In the genomic region with DNA sequence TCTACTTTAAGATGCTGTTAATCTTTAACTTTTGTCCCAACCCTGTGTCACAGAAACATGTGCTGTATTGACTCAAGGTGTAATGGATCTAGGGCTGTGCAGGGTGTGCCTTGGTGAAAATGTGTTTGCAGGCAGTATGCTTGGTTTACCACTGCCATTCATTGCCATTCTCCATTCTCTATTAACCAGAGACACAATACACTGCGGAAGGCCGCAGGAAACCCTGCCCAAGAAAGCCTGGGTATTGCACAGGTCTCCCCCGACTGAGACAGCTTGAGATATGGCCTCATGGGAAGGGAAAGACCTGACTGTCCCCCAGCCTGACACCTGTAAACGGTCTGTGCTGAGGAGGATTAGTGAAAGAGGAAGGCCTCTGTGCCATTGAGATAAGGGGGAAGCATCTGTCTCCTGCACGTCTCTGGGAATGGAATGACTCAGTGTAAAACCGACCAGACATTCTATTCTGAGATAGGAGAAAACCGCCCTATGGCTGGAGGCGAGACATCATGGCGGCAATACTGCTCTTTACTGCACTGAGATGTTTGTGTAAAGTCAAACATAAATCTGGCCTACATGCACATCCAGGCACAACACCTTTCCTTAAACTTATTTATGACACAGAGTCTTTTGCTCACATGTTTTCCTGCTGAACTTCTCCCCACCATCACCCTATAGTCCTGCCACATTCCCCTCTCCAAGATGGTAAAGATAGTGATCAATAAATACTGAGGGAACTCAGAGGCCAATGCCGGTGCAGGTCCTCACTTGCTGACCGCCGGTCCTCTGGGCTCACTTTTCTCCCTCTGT, we compare ENCODE assay signal across 1 cellular context.
TF ChIP-seq lines count a peak whose summit lies in the region.

No MANE protein-coding gene starts in this region.

TF ChIP-seq in K562, 482 proteins besides CTCF, POLR2A, EP300 and RAD21 (continued from another document):
- TF ChIP-seq, protein P1, sequence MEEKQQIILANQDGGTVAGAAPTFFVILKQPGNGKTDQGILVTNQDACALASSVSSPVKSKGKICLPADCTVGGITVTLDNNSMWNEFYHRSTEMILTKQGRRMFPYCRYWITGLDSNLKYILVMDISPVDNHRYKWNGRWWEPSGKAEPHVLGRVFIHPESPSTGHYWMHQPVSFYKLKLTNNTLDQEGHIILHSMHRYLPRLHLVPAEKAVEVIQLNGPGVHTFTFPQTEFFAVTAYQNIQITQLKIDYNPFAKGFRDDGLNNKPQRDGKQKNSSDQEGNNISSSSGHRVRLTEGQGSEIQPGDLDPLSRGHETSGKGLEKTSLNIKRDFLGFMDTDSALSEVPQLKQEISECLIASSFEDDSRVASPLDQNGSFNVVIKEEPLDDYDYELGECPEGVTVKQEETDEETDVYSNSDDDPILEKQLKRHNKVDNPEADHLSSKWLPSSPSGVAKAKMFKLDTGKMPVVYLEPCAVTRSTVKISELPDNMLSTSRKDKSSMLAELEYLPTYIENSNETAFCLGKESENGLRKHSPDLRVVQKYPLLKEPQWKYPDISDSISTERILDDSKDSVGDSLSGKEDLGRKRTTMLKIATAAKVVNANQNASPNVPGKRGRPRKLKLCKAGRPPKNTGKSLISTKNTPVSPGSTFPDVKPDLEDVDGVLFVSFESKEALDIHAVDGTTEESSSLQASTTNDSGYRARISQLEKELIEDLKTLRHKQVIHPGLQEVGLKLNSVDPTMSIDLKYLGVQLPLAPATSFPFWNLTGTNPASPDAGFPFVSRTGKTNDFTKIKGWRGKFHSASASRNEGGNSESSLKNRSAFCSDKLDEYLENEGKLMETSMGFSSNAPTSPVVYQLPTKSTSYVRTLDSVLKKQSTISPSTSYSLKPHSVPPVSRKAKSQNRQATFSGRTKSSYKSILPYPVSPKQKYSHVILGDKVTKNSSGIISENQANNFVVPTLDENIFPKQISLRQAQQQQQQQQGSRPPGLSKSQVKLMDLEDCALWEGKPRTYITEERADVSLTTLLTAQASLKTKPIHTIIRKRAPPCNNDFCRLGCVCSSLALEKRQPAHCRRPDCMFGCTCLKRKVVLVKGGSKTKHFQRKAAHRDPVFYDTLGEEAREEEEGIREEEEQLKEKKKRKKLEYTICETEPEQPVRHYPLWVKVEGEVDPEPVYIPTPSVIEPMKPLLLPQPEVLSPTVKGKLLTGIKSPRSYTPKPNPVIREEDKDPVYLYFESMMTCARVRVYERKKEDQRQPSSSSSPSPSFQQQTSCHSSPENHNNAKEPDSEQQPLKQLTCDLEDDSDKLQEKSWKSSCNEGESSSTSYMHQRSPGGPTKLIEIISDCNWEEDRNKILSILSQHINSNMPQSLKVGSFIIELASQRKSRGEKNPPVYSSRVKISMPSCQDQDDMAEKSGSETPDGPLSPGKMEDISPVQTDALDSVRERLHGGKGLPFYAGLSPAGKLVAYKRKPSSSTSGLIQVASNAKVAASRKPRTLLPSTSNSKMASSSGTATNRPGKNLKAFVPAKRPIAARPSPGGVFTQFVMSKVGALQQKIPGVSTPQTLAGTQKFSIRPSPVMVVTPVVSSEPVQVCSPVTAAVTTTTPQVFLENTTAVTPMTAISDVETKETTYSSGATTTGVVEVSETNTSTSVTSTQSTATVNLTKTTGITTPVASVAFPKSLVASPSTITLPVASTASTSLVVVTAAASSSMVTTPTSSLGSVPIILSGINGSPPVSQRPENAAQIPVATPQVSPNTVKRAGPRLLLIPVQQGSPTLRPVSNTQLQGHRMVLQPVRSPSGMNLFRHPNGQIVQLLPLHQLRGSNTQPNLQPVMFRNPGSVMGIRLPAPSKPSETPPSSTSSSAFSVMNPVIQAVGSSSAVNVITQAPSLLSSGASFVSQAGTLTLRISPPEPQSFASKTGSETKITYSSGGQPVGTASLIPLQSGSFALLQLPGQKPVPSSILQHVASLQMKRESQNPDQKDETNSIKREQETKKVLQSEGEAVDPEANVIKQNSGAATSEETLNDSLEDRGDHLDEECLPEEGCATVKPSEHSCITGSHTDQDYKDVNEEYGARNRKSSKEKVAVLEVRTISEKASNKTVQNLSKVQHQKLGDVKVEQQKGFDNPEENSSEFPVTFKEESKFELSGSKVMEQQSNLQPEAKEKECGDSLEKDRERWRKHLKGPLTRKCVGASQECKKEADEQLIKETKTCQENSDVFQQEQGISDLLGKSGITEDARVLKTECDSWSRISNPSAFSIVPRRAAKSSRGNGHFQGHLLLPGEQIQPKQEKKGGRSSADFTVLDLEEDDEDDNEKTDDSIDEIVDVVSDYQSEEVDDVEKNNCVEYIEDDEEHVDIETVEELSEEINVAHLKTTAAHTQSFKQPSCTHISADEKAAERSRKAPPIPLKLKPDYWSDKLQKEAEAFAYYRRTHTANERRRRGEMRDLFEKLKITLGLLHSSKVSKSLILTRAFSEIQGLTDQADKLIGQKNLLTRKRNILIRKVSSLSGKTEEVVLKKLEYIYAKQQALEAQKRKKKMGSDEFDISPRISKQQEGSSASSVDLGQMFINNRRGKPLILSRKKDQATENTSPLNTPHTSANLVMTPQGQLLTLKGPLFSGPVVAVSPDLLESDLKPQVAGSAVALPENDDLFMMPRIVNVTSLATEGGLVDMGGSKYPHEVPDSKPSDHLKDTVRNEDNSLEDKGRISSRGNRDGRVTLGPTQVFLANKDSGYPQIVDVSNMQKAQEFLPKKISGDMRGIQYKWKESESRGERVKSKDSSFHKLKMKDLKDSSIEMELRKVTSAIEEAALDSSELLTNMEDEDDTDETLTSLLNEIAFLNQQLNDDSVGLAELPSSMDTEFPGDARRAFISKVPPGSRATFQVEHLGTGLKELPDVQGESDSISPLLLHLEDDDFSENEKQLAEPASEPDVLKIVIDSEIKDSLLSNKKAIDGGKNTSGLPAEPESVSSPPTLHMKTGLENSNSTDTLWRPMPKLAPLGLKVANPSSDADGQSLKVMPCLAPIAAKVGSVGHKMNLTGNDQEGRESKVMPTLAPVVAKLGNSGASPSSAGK (IDR thresholded peaks at IDR 0.05) = peak; percentile 73
- TF ChIP-seq ZNF583 (CRISPR knock-in tag; IDR thresholded peaks at IDR 0.05) (peak; percentile 93), CXXC5 (CRISPR knock-in tag; IDR thresholded peaks at IDR 0.05) (peak; percentile 94), PCBP2 (IDR thresholded peaks at IDR 0.05; ENCODE audit: low read depth, low read length, poor library complexity, severe bottlenecking) (no peak), EGR1 (conservative IDR thresholded peaks at IDR 0.05) (no peak), HMG20B (CRISPR knock-in tag; IDR thresholded peaks at IDR 0.05) (no peak), NFIX (CRISPR knock-in tag; IDR thresholded peaks at IDR 0.05; ENCODE audit: low read depth) (no peak), STAG1 (CRISPR knock-in tag; IDR thresholded peaks at IDR 0.05; ENCODE audit: borderline replicate concordance) (no peak), RBM22 (IDR thresholded peaks at IDR 0.05; ENCODE audit: low read depth, low read length, poor library complexity, severe bottlenecking) (no peak), NUFIP1 (IDR thresholded peaks at IDR 0.05; ENCODE audit: partially characterized antibody) (no peak), NBN (IDR thresholded peaks at IDR 0.05; ENCODE audit: low read depth) (peak; percentile 92), NEUROD1 (IDR thresholded peaks at IDR 0.05; ENCODE audit: borderline replicate concordance, low read depth, low read length, partially characterized antibody) (peak; percentile 72), XRCC3 (IDR thresholded peaks at IDR 0.05) (no peak)
- TF ChIP-seq, protein P2, sequence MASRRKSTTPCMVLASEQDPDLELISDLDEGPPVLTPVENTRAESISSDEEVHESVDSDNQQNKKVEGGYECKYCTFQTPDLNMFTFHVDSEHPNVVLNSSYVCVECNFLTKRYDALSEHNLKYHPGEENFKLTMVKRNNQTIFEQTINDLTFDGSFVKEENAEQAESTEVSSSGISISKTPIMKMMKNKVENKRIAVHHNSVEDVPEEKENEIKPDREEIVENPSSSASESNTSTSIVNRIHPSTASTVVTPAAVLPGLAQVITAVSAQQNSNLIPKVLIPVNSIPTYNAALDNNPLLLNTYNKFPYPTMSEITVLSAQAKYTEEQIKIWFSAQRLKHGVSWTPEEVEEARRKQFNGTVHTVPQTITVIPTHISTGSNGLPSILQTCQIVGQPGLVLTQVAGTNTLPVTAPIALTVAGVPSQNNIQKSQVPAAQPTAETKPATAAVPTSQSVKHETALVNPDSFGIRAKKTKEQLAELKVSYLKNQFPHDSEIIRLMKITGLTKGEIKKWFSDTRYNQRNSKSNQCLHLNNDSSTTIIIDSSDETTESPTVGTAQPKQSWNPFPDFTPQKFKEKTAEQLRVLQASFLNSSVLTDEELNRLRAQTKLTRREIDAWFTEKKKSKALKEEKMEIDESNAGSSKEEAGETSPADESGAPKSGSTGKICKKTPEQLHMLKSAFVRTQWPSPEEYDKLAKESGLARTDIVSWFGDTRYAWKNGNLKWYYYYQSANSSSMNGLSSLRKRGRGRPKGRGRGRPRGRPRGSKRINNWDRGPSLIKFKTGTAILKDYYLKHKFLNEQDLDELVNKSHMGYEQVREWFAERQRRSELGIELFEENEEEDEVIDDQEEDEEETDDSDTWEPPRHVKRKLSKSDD (conservative IDR thresholded peaks at IDR 0.05; ENCODE audit: low read length) = no peak
- TF ChIP-seq, protein P3, sequence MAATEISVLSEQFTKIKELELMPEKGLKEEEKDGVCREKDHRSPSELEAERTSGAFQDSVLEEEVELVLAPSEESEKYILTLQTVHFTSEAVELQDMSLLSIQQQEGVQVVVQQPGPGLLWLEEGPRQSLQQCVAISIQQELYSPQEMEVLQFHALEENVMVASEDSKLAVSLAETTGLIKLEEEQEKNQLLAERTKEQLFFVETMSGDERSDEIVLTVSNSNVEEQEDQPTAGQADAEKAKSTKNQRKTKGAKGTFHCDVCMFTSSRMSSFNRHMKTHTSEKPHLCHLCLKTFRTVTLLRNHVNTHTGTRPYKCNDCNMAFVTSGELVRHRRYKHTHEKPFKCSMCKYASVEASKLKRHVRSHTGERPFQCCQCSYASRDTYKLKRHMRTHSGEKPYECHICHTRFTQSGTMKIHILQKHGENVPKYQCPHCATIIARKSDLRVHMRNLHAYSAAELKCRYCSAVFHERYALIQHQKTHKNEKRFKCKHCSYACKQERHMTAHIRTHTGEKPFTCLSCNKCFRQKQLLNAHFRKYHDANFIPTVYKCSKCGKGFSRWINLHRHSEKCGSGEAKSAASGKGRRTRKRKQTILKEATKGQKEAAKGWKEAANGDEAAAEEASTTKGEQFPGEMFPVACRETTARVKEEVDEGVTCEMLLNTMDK (IDR thresholded peaks at IDR 0.05; ENCODE audit: borderline replicate concordance, insufficient read depth, low read depth, low read length, poor library complexity, severe bottlenecking) = no peak
- TF ChIP-seq, protein P4, sequence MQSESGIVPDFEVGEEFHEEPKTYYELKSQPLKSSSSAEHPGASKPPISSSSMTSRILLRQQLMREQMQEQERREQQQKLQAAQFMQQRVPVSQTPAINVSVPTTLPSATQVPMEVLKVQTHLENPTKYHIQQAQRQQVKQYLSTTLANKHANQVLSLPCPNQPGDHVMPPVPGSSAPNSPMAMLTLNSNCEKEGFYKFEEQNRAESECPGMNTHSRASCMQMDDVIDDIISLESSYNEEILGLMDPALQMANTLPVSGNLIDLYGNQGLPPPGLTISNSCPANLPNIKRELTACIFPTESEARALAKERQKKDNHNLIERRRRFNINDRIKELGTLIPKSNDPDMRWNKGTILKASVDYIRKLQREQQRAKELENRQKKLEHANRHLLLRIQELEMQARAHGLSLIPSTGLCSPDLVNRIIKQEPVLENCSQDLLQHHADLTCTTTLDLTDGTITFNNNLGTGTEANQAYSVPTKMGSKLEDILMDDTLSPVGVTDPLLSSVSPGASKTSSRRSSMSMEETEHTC (IDR thresholded peaks at IDR 0.05) = peak; percentile 55; the same call in 1 of the 2 replicates
- TF ChIP-seq, protein P5, sequence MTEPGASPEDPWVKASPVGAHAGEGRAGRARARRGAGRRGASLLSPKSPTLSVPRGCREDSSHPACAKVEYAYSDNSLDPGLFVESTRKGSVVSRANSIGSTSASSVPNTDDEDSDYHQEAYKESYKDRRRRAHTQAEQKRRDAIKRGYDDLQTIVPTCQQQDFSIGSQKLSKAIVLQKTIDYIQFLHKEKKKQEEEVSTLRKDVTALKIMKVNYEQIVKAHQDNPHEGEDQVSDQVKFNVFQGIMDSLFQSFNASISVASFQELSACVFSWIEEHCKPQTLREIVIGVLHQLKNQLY (CRISPR knock-in tag; conservative IDR thresholded peaks at IDR 0.05) = no peak
